Comparison of ENCODE assay signal across 9 cellular contexts in the genomic region with DNA sequence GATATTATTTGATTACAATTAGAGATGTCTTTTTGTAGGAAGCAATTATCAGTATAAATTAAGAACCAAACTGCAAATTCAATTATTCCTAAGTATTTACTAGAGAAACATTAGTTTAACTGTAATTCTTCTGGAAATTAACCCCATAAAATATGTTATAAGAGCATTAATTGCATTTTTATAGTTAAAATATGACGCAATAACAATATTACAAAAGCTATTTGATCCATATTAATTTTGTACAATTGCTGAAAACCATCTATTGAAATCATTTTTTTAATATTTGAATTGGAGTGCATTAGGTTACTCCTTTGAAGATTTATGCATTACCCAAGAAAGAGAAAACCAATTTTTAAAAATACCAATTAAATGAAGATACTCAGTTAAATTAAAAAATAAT.
"Had no signal": no experiment of that assay in that cellular context is flagged by ENCODE, and none has a peak within 500 bp of the region (broad histone marks: within the 10 kb centered on the region; RNA-seq: fewer than 3 reads in every experiment).

No MANE protein-coding gene starts in this region.

- H3K4me1 Mint-ChIP-seq: IgD-negative memory B cell had no signal

- H3K4me1 ChIP-seq: HAP-1 had no signal

- H3K4me3 ChIP-seq: GM23248, HAP-1 had no signal

- H3K4me3 Mint-ChIP-seq: HFFc6, IgD-negative memory B cell had no signal

- H2AFZ ChIP-seq: GM23248 had no signal

- H3K9ac ChIP-seq: GM23248 had no signal

- H3K9me3 Mint-ChIP-seq: HFFc6, IgD-negative memory B cell had no signal

- H3K27ac Mint-ChIP-seq: HFFc6, IgD-negative memory B cell had no signal

- H3K36me3 ChIP-seq: HAP-1 had no signal

- H3K36me3 Mint-ChIP-seq: IgD-negative memory B cell had no signal

- ATAC-seq: HCT116 had no signal

- H3K27ac ChIP-seq: GM23248, HL-60 had no signal

- H3K27me3 Mint-ChIP-seq: IgD-negative memory B cell had no signal

- H3K9me3 ChIP-seq: HAP-1 had no signal

- DNase-seq: GM23248, GOT3, H7, HFFc6, KG1 had no signal
